2 cellular contexts compared by ENCODE assay signal in the genomic region with DNA sequence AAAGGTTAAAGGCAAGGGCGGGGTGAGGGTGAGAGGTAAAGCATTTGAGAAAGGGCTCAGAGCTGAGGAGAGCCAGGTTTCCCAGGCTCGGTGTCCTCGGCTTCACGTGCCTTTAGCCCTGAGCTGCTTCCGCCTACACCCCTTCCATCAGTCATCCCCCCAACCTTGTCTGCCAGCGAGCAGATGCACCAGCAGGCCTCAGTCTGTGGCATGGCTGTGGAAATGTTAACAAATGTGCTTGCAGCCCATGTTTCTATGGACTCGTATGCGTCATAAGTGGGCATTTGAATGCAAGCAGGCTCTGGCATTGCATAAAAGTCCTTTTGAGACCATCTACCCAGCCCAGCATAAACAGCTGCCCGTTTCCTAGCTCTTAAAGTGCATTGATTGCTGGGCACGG.
TF ChIP-seq lines count a peak whose summit lies in the region.

No MANE protein-coding gene starts in this region.

TF ChIP-seq in A549, 52 proteins besides CTCF, POLR2A, EP300 and RAD21:
- TF ChIP-seq ESRRA (IDR thresholded peaks at IDR 0.05; ENCODE audit: borderline replicate concordance, low read length) (no peak), KDM5A (IDR thresholded peaks at IDR 0.05) (no peak), TFCP2L1 (CRISPR knock-in tag; IDR thresholded peaks at IDR 0.05) (no peak)

TF ChIP-seq in IMR-90, 13 proteins besides CTCF, POLR2A, EP300 and RAD21:
- TF ChIP-seq SMC3 (IDR thresholded peaks at IDR 0.05; ENCODE audit: low read depth, low read length) (no peak), BHLHE40 (IDR thresholded peaks at IDR 0.05; ENCODE audit: low read depth, low read length) (no peak), CEBPB (IDR thresholded peaks at IDR 0.05; ENCODE audit: low read depth, low read length) (no peak), FOS (IDR thresholded peaks at IDR 0.05; ENCODE audit: low read depth, low read length) (no peak), MAZ (IDR thresholded peaks at IDR 0.05; ENCODE audit: borderline replicate concordance, low read depth, low read length) (no peak), RCOR1 (IDR thresholded peaks at IDR 0.05; ENCODE audit: insufficient replicate concordance, low read length) (no peak), CHD1 (IDR thresholded peaks at IDR 0.05; ENCODE audit: low read depth, low read length) (no peak), MXI1 (IDR thresholded peaks at IDR 0.05; ENCODE audit: borderline replicate concordance, low read depth, low read length) (no peak), MAFK (IDR thresholded peaks at IDR 0.05; ENCODE audit: low read depth, low read length) (no peak), RFX5 (IDR thresholded peaks at IDR 0.05; ENCODE audit: low read depth, low read length) (no peak), NFE2L2 (IDR thresholded peaks at IDR 0.05; ENCODE audit: low read depth, low read length) (no peak)
- TF ChIP-seq, protein P1, sequence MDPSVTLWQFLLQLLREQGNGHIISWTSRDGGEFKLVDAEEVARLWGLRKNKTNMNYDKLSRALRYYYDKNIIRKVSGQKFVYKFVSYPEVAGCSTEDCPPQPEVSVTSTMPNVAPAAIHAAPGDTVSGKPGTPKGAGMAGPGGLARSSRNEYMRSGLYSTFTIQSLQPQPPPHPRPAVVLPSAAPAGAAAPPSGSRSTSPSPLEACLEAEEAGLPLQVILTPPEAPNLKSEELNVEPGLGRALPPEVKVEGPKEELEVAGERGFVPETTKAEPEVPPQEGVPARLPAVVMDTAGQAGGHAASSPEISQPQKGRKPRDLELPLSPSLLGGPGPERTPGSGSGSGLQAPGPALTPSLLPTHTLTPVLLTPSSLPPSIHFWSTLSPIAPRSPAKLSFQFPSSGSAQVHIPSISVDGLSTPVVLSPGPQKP (IDR thresholded peaks at IDR 0.05; ENCODE audit: borderline replicate concordance, low read depth, low read length), result no peak
- TF ChIP-seq, protein P2, sequence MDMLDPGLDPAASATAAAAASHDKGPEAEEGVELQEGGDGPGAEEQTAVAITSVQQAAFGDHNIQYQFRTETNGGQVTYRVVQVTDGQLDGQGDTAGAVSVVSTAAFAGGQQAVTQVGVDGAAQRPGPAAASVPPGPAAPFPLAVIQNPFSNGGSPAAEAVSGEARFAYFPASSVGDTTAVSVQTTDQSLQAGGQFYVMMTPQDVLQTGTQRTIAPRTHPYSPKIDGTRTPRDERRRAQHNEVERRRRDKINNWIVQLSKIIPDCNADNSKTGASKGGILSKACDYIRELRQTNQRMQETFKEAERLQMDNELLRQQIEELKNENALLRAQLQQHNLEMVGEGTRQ (IDR thresholded peaks at IDR 0.05; ENCODE audit: low read depth, low read length), result no peak
